In genomic region chr18:74806700-74807416, GRCh38 we compare ENCODE assay signal across 8 cellular contexts.
DNase-seq lines count a peak whose midpoint lies in the region; ATAC-seq, FAIRE-seq and TF ChIP-seq lines count a peak whose summit lies in the region.

No MANE protein-coding gene starts in this region.

- no peaks in the 10 kb centered on the region for H3K36me3 Mint-ChIP-seq in astrocyte (ENCODE audit: low read depth, unreplicated experiment)

- peak overlapping the region; percentile 90 for H3K27ac ChIP-seq in astrocyte (ENCODE audit: low read depth, low read length)
- H3K27ac ChIP-seq in substantia nigra (ENCODE audit: low read depth, low read length, poor library complexity, severe bottlenecking) = no peak overlapping the region

- H4K20me1 ChIP-seq in astrocyte (ENCODE audit: insufficient read depth, low read length) = no peaks in the 10 kb centered on the region

- no peak overlapping the region for H3K4me3 Mint-ChIP-seq in astrocyte (ENCODE audit: unreplicated experiment)

- peak overlapping the region; percentile 71 for H3K9ac ChIP-seq in astrocyte (ENCODE audit: low read length)

- DNase-seq in HS-5 (ENCODE audit: low read depth) (peak; percentile 69), astrocyte (ENCODE audit: low read depth) (peak; percentile 92), renal cortical epithelial cell (ENCODE audit: low read depth) (peak; percentile 99), activated gamma-delta T cell (lab: John Stamatoyannopoulos, UW) (no peak), Kasumi-1 (lab: John Stamatoyannopoulos, UW) (no peak), substantia nigra (lab: John Stamatoyannopoulos, UW) (no peak)

- H3K4me3 ChIP-seq in astrocyte (ENCODE audit: insufficient read depth, low read depth, low read length) = peak overlapping the region; percentile 18

- peak; percentile 95 for FAIRE-seq in astrocyte (lab: Jason Lieb, UNC)

- H3K27me3 ChIP-seq in astrocyte (ENCODE audit: insufficient read depth, low read length) = no peaks in the 10 kb centered on the region

- H3K79me2 ChIP-seq in astrocyte (ENCODE audit: insufficient read depth, low read length) = no peaks in the 10 kb centered on the region

- peaks cover 14% of the 10 kb centered on the region for H3K4me1 ChIP-seq in astrocyte (ENCODE audit: insufficient read depth, low read length)

- H3K4me1 Mint-ChIP-seq in astrocyte (ENCODE audit: low read depth, unreplicated experiment) = peaks cover 18% of the 10 kb centered on the region

- no peaks in the 10 kb centered on the region for H3K36me3 ChIP-seq in astrocyte (ENCODE audit: insufficient read depth, low read length)

- H2AFZ ChIP-seq in astrocyte (ENCODE audit: low read depth, low read length) = no peak overlapping the region

- peak overlapping the region; percentile 83 for H3K27ac Mint-ChIP-seq in astrocyte (ENCODE audit: unreplicated experiment)

- peak; percentile 93 for ATAC-seq in GM18499 (IDR thresholded peaks at IDR 0.05; ENCODE audit: insufficient read depth, unreplicated experiment)
- ATAC-seq in GM21528 (IDR thresholded peaks at IDR 0.05; ENCODE audit: low FRiP score, unreplicated experiment) = peak; percentile 99

- no peak for TF ChIP-seq CTCF in astrocyte (IDR thresholded peaks at IDR 0.05; ENCODE audit: insufficient read depth, low read depth, low read length)

- H3K27me3 Mint-ChIP-seq in astrocyte (ENCODE audit: low read depth, unreplicated experiment) = no peaks in the 10 kb centered on the region

- H3K4me2 ChIP-seq in astrocyte (ENCODE audit: low read length) = peak overlapping the region; percentile 67

- H3K9me3 Mint-ChIP-seq in astrocyte (ENCODE audit: unreplicated experiment) = no peaks in the 10 kb centered on the region

- H3K9me3 ChIP-seq in astrocyte (ENCODE audit: insufficient read depth, low read depth, low read length) = no peaks in the 10 kb centered on the region

Comparison
In these comparisons a context has a peak if more than half of its experiments do, and no peak if none do; other contexts are left out.
1. DNase-seq: peak in HS-5 (single experiment), astrocyte (single experiment) and renal cortical epithelial cell (single experiment); none in activated gamma-delta T cell (single experiment), Kasumi-1 (0 of 2) and substantia nigra (0 of 49).